Comparison of ENCODE assay signal across 17 cellular contexts in the genomic region with DNA sequence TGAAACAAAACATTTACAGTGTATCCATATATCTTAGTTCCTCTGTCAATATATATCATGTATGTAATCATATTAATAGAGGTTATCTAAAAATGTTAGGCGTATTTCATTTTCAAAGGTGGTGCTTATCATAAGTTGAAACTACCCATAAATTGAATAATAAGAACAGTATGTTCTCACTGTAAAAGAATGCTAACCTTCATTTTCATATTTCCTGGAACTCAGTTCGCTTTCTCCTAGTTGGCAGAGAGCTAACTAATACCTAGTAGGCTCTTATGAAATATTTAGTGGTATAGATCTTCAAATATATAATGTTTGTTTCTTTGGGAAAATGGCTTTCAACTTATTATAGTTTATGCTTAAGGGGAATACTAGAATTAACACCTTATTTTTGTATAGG.
DNase-seq lines count a peak whose midpoint lies in the region; ATAC-seq, FAIRE-seq and TF ChIP-seq lines count a peak whose summit lies in the region.
"Had no signal": no experiment of that assay in that cellular context is flagged by ENCODE, and none has a peak within 500 bp of the region (broad histone marks: within the 10 kb centered on the region; RNA-seq: fewer than 3 reads in every experiment).

No MANE protein-coding gene starts in this region.

- H3K27me3 Mint-ChIP-seq in mesothelial cell of epicardium (ENCODE audit: low read depth) = no peaks in the 10 kb centered on the region
- H3K27me3 Mint-ChIP-seq: CD4-positive, alpha-beta memory T cell had no signal

- POLR2A ChIA-PET in endothelial cell of umbilical vein (lab: Charles Lee) = no interaction called here

- H3K27ac ChIP-seq in VCaP (peak overlapping the region; percentile 3; the same call in 1 of the 2 replicates), endothelial cell of umbilical vein (ENCODE audit: insufficient read depth, low read depth, low read length) (no peak overlapping the region), lower lobe of right lung (no peak overlapping the region)

- H2AFZ ChIP-seq in endothelial cell of umbilical vein (ENCODE audit: low read depth, low read length) = no peak overlapping the region

- peaks cover 59% of the 10 kb centered on the region for H3K4me1 Mint-ChIP-seq in mesothelial cell of epicardium
- H3K4me1 Mint-ChIP-seq: CD4-positive, alpha-beta memory T cell had no signal

- peak; percentile 37 for DNase-seq in amniotic epithelial cell (ENCODE audit: low read depth)
- DNase-seq in endothelial cell of umbilical vein (ENCODE audit: low read depth, low spot score) = peak; percentile 26
- DNase-seq in mesothelial cell of epicardium (ENCODE audit: low spot score in 2 of 2, unreplicated experiment in 2 of 2) = no peak
- no peak for DNase-seq in amygdala (lab: John Stamatoyannopoulos, UW)
- no peak for DNase-seq in glomerular visceral epithelial cell (ENCODE audit: extremely low spot score)
- DNase-seq in lower lobe of right lung = no peak
- DNase-seq: C1 segment of cervical spinal cord; Caco-2; CD4-positive, alpha-beta memory T cell; DMS153; DND-41; GOT3; HFFc6 had no signal

- peak overlapping the region; percentile 13 for H3K4me2 ChIP-seq in endothelial cell of umbilical vein (ENCODE audit: insufficient read depth, low read length)

- peak overlapping the region; percentile 89 for H3K27ac Mint-ChIP-seq in mesothelial cell of epicardium
- H3K27ac Mint-ChIP-seq: CD4-positive, alpha-beta memory T cell; HFFc6 had no signal

- intact Hi-C loops in endothelial cell of umbilical vein (cut with micrococcal nuclease) (no loop called here), lower lobe of right lung (cut with DNase I) (no loop called here)

- no peaks in the 10 kb centered on the region for H3K79me2 ChIP-seq in endothelial cell of umbilical vein (ENCODE audit: control insufficient read depth, insufficient read depth, low read length)

- no peaks in the 10 kb centered on the region for H3K9me1 ChIP-seq in endothelial cell of umbilical vein (replicated peaks; ENCODE audit: control insufficient read depth, extremely low read depth, insufficient read depth, low read length)

- TF ChIP-seq CTCF in VCaP (conservative IDR thresholded peaks at IDR 0.05) (no peak), endothelial cell of umbilical vein (IDR thresholded peaks at IDR 0.05; ENCODE audit: extremely low read depth in 1 of 2, insufficient read depth in 1 of 2, low read depth in 1 of 2, low read length in 2 of 2) (no peak), mesothelial cell of epicardium (IDR thresholded peaks at IDR 0.05; ENCODE audit: unreplicated experiment) (no peak), lower lobe of right lung (IDR thresholded peaks at IDR 0.05) (no peak)

- no peaks in the 10 kb centered on the region for H3K4me1 ChIP-seq in endothelial cell of umbilical vein (ENCODE audit: control insufficient read depth, extremely low read depth, insufficient read depth, low read length)
- H3K4me1 ChIP-seq in lower lobe of right lung = peaks cover under 1% of the 10 kb centered on the region
- H3K4me1 ChIP-seq: Caco-2, HAP-1 had no signal

- no peak for ATAC-seq in lower lobe of right lung

- no peak for TF ChIP-seq POLR2A in endothelial cell of umbilical vein (IDR thresholded peaks at IDR 0.05; ENCODE audit: low read depth, low read length)

- H3K9ac ChIP-seq in endothelial cell of umbilical vein (replicated peaks; ENCODE audit: extremely low read depth, insufficient read depth, low read length) = no peak overlapping the region

- CTCF ChIA-PET in endothelial cell of umbilical vein (lab: Charles Lee) = interaction anchor here (0.8 to 1.1 kb wide), 3 partner anchors 12 to 148 kb away, joined by 3 to 4 read pairs (median 3); no protein-coding TSS in a partner anchor

- H3K36me3 ChIP-seq in endothelial cell of umbilical vein (ENCODE audit: control insufficient read depth in 2 of 2, extremely low read depth in 1 of 2, insufficient read depth in 2 of 2, low read length in 2 of 2) (no peaks in the 10 kb centered on the region), lower lobe of right lung (no peaks in the 10 kb centered on the region)
- H3K36me3 ChIP-seq: HAP-1 had no signal

- FAIRE-seq in endothelial cell of umbilical vein (lab: Jason Lieb, UNC) = no peak
- FAIRE-seq: GM12892, H54 had no signal

- H3K9me3 ChIP-seq in endothelial cell of umbilical vein (replicated peaks; ENCODE audit: control insufficient read depth, insufficient read depth, low read length) (no peaks in the 10 kb centered on the region), lower lobe of right lung (no peaks in the 10 kb centered on the region)
- H3K9me3 ChIP-seq: Caco-2, HAP-1 had no signal

- peaks cover 2% of the 10 kb centered on the region for H3K36me3 Mint-ChIP-seq in mesothelial cell of epicardium
- H3K36me3 Mint-ChIP-seq: CD4-positive, alpha-beta memory T cell had no signal

- H3K4me3 ChIP-seq in endothelial cell of umbilical vein (replicated peaks in 1 of 3; ENCODE audit: insufficient read depth in 1 of 3, low read depth in 1 of 3, low read length in 3 of 3) (no peak overlapping the region), lower lobe of right lung (no peak overlapping the region)
- H3K4me3 ChIP-seq: HAP-1 had no signal

- H3K27me3 ChIP-seq in endothelial cell of umbilical vein (ENCODE audit: control insufficient read depth in 2 of 2, insufficient read depth in 2 of 2, low read length in 2 of 2) (no peaks in the 10 kb centered on the region), lower lobe of right lung (ENCODE audit: low read depth) (no peaks in the 10 kb centered on the region)

- dilution Hi-C loops in endothelial cell of umbilical vein (cut with MboI; ENCODE audit: extremely low pct_ligation_motif_present, low sequenced_read_pairs) = no loop called here

- no peaks in the 10 kb centered on the region for H3K9me3 Mint-ChIP-seq in mesothelial cell of epicardium
- H3K9me3 Mint-ChIP-seq: CD4-positive, alpha-beta memory T cell; HFFc6 had no signal

- no TSS peak for BruUV-seq in endothelial cell of umbilical vein (replicated peaks; lab: Mats Ljungman, UMichigan)

- H4K20me1 ChIP-seq in endothelial cell of umbilical vein (replicated peaks; ENCODE audit: control insufficient read depth, extremely low read depth, insufficient read depth, low read length) = no peaks in the 10 kb centered on the region

- H3K4me3 Mint-ChIP-seq in mesothelial cell of epicardium = peak overlapping the region; percentile 77
- H3K4me3 Mint-ChIP-seq: CD4-positive, alpha-beta memory T cell; HFFc6 had no signal

TF ChIP-seq in endothelial cell of umbilical vein, 7 proteins besides CTCF, POLR2A, EP300 and RAD21:
- TF ChIP-seq FOS (IDR thresholded peaks at IDR 0.05; ENCODE audit: borderline replicate concordance, insufficient read depth, low read length) = no peak
- TF ChIP-seq, protein P1, sequence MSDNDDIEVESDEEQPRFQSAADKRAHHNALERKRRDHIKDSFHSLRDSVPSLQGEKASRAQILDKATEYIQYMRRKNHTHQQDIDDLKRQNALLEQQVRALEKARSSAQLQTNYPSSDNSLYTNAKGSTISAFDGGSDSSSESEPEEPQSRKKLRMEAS (IDR thresholded peaks at IDR 0.05; ENCODE audit: insufficient read depth, insufficient read length) = no peak
- TF ChIP-seq POLR2AphosphoS5 (IDR thresholded peaks at IDR 0.05; ENCODE audit: insufficient read depth, low read depth, low read length) = no peak
- no peak for TF ChIP-seq GATA2 (IDR thresholded peaks at IDR 0.05; ENCODE audit: insufficient read depth, insufficient read length, low read depth, low read length)

Comparison
In these comparisons a context has a peak if more than half of its experiments do, and no peak if none do; other contexts are left out.
1. DNase-seq: peak in amniotic epithelial cell (single experiment) and endothelial cell of umbilical vein (single experiment); none in mesothelial cell of epicardium (0 of 2), amygdala (0 of 56), glomerular visceral epithelial cell (single experiment) and lower lobe of right lung (single experiment).